10 cellular contexts compared by ENCODE assay signal in genomic region chr2:151766421-151767153, GRCh38. TPM values are rescaled to one million over a fixed set of nuclear protein-coding genes. Genes with fewer than 3 reads are reported as not detected.
DNase-seq lines count a peak whose midpoint lies in the region; ATAC-seq lines count a peak whose summit lies in the region.
"Had no signal": no experiment of that assay in that cellular context is flagged by ENCODE, and none has a peak within 500 bp of the region (broad histone marks: within the 10 kb centered on the region; RNA-seq: fewer than 3 reads in every experiment).

No MANE protein-coding gene starts in this region.

- peak in 1 of 2 donors; percentile 26 for DNase-seq in activated naive CD4-positive, alpha-beta T cell treated with anti-CD3 and anti-CD28 coated beads, Interleukin-2, amount 50 U/mL, for 72 hours (ENCODE audit: low spot score in 2 of 2)
- DNase-seq in AG08395 (ENCODE audit: low spot score) (no peak), NCI-H82 (lab: John Stamatoyannopoulos, UW) (no peak), HPDE6-E6E7 (ENCODE audit: extremely low spot score) (no peak), NCI-H187 (lab: John Stamatoyannopoulos, UW) (no peak)
- DNase-seq: islet precursor cell, NCI-H524 treated with DMSO at 0.1 percent for 48 hours had no signal

- peak overlapping the region; percentile 64 to 83 (median 69) for H3K4me2 ChIP-seq in BLaER1 treated with 17β-estradiol and CSF1 and Interleukin-3, amounts not matched to agents 10 nM and 100 nM

- H4K20me1 ChIP-seq in BLaER1 treated with 17β-estradiol and CSF1 and Interleukin-3, amounts not matched to agents 10 nM and 100 nM: no peaks in the 10 kb centered on the region; a peak in 1 of 22 replicates

- peaks cover 0 to 9% (median 5%) of the 10 kb centered on the region in 11 experiments; a peak in 7 of 22 replicates for H3K9me3 ChIP-seq in BLaER1 treated with 17β-estradiol and CSF1 and Interleukin-3, amounts not matched to agents 10 nM and 100 nM (replicated peaks in 1 of 11)

- peak overlapping the region in 4 of 11 experiments; percentile 6 to 22 (median 20); a peak in 4 of 22 replicates for H3K9ac ChIP-seq in BLaER1 treated with 17β-estradiol and CSF1 and Interleukin-3, amounts not matched to agents 10 nM and 100 nM

- no peaks in the 10 kb centered on the region for H3K27me3 ChIP-seq in BLaER1 treated with 17β-estradiol and CSF1 and Interleukin-3, amounts not matched to agents 10 nM and 100 nM

- peaks cover 0 to 6% (median 0%) of the 10 kb centered on the region in 11 experiments; a peak in 1 of 22 replicates for H3K36me3 ChIP-seq in BLaER1 treated with 17β-estradiol and CSF1 and Interleukin-3, amounts not matched to agents 10 nM and 100 nM

- no peaks in the 10 kb centered on the region for H3K9me3 Mint-ChIP-seq in activated naive CD4-positive, alpha-beta T cell treated with anti-CD3 and anti-CD28 coated beads, Interleukin-2, amount 50 U/mL, for 72 hours

- H3K27ac Mint-ChIP-seq in activated naive CD4-positive, alpha-beta T cell treated with anti-CD3 and anti-CD28 coated beads, Interleukin-2, amount 50 U/mL, for 72 hours: peak overlapping the region; percentile 33 to 87

- H3K4me1 ChIP-seq in BLaER1 treated with 17β-estradiol and CSF1 and Interleukin-3, amounts not matched to agents 10 nM and 100 nM: peaks cover 38 to 76% (median 60%) of the 10 kb centered on the region in 10 experiments

- no peak overlapping the region for H3K4me3 ChIP-seq in BLaER1 treated with 17β-estradiol and CSF1 and Interleukin-3, amounts not matched to agents 10 nM and 100 nM

- ATAC-seq in GM19023 (IDR thresholded peaks at IDR 0.05; ENCODE audit: unreplicated experiment) (peak; percentile 55), HG03064 (IDR thresholded peaks at IDR 0.05; ENCODE audit: low read depth, unreplicated experiment) (peak; percentile 53)
- ATAC-seq in activated naive CD4-positive, alpha-beta T cell treated with anti-CD3 and anti-CD28 coated beads, Interleukin-2, amount 50 U/mL, for 72 hours: peak; percentile 55 to 96

- H3K36me3 Mint-ChIP-seq in activated naive CD4-positive, alpha-beta T cell treated with anti-CD3 and anti-CD28 coated beads, Interleukin-2, amount 50 U/mL, for 72 hours: no peaks in the 10 kb centered on the region

- peak overlapping the region in 7 of 11 experiments; percentile 12 to 50 (median 31); a peak in 12 of 22 replicates for H3K27ac ChIP-seq in BLaER1 treated with 17β-estradiol and CSF1 and Interleukin-3, amounts not matched to agents 10 nM and 100 nM

RNA-seq across cellular contexts. Expression of gene NEB, which starts 32.3 kb away (rescaled TPM):
- under 1 TPM; 0.30 to 0.31 TPM for total RNA-seq in activated naive CD4-positive, alpha-beta T cell treated with anti-CD3 and anti-CD28 coated beads, Interleukin-2, amount 50 U/mL, for 72 hours
